ENCODE assay signal across 7 cellular contexts in genomic region chr10:120456626-120457430, GRCh38. TPM values are rescaled to one million over a fixed set of nuclear protein-coding genes. Genes with fewer than 3 reads are reported as not detected.
DNase-seq lines count a peak whose midpoint lies in the region; ATAC-seq and TF ChIP-seq lines count a peak whose summit lies in the region.

TSS of gene PLPP4 (plus strand) at chr10:120457227. CDS start at chr10:120457306, 79 bp downstream.

- TF ChIP-seq CTCF in dorsolateral prefrontal cortex (IDR thresholded peaks at IDR 0.05 in 54 of 56, conservative IDR thresholded peaks at IDR 0.05 in 2 of 56; ENCODE audit: low read depth in 1 of 56, partially characterized antibody in 56 of 56), result peak in 2 of 56 donors; percentile 15
- no peak for TF ChIP-seq CTCF in lung (IDR thresholded peaks at IDR 0.05; ENCODE audit: control extremely low read depth, extremely low read depth)
- TF ChIP-seq CTCF in thoracic aorta (IDR thresholded peaks at IDR 0.05), result no peak

- H3K27me3 Mint-ChIP-seq in CD8-positive, alpha-beta memory T cell, result peaks cover 25 to 41% of the 10 kb centered on the region in 2 donors

- H3K4me1 Mint-ChIP-seq in CD8-positive, alpha-beta memory T cell, result no peaks in the 10 kb centered on the region

- H3K36me3 ChIP-seq in lung (ENCODE audit: control insufficient read depth in 2 of 2, insufficient read depth in 2 of 2, low read length in 2 of 2), result no peaks in the 10 kb centered on the region
- no peaks in the 10 kb centered on the region for H3K36me3 ChIP-seq in thoracic aorta
- H3K36me3 ChIP-seq in CD8-positive, alpha-beta memory T cell (ENCODE audit: insufficient read depth, low read length), result no peaks in the 10 kb centered on the region

- H3K9me3 Mint-ChIP-seq in CD8-positive, alpha-beta memory T cell, result peaks cover 0 to 7% (median 2%) of the 10 kb centered on the region in 5 donors

- CTCF ChIA-PET in CD8-positive, alpha-beta memory T cell (lab: Charles Lee), result no interaction called here

- ATAC-seq in GM19035 (IDR thresholded peaks at IDR 0.05; ENCODE audit: unreplicated experiment), result peak; percentile 51
- no peak for ATAC-seq in lung (ENCODE audit: insufficient read depth, low FRiP score)
- ATAC-seq in thoracic aorta (ENCODE audit: insufficient number of reproducible peaks, low FRiP score, low read depth), result no peak

- POLR2A ChIA-PET in CD8-positive, alpha-beta memory T cell (lab: Charles Lee), result no interaction called here

- H3K4me1 ChIP-seq in lung (ENCODE audit: control insufficient read depth in 2 of 2, insufficient read depth in 2 of 2, low read length in 2 of 2) (peaks cover 0 to 8% of the 10 kb centered on the region in 2 donors), thoracic aorta (ENCODE audit: control insufficient read depth in 1 of 2, low read depth in 2 of 2) (peaks cover 6 to 10% of the 10 kb centered on the region in 2 donors)
- H3K4me1 ChIP-seq in CD8-positive, alpha-beta memory T cell (ENCODE audit: insufficient read depth, low read length), result no peaks in the 10 kb centered on the region

- 1% methylated on average over 51 to 91 of the region's 92 CpGs for WGBS in lung, 2 donors

- H3K4me3 Mint-ChIP-seq in CD8-positive, alpha-beta memory T cell, result peak within 1 kb of the TSS in 3 of 7 donors; percentile 23 to 39 (median 25)

- intact Hi-C loops in dorsolateral prefrontal cortex (cut with DNase I), result no loop called here

- H3K27ac Mint-ChIP-seq in CD8-positive, alpha-beta memory T cell, result no peak within 1 kb of the TSS

- H3K27me3 ChIP-seq in dorsolateral prefrontal cortex, result peaks cover 0 to 25% (median 5%) of the 10 kb centered on the region in 45 donors
- peaks cover 7% of the 10 kb centered on the region for H3K27me3 ChIP-seq in lung (ENCODE audit: control insufficient read depth, insufficient read depth)
- no peaks in the 10 kb centered on the region for H3K27me3 ChIP-seq in thoracic aorta (replicated peaks; ENCODE audit: insufficient read depth)
- H3K27me3 ChIP-seq in CD8-positive, alpha-beta memory T cell (ENCODE audit: insufficient read depth, low read length, poor library complexity, severe bottlenecking), result no peaks in the 10 kb centered on the region

- H3K9me3 ChIP-seq in lung (ENCODE audit: control insufficient read depth in 2 of 2, insufficient read depth in 1 of 2, low read length in 1 of 2), result peaks cover 0 to 2% of the 10 kb centered on the region in 2 donors
- H3K9me3 ChIP-seq in thoracic aorta, result no peaks in the 10 kb centered on the region
- no peaks in the 10 kb centered on the region for H3K9me3 ChIP-seq in CD8-positive, alpha-beta memory T cell (ENCODE audit: low read length)

- H3K36me3 Mint-ChIP-seq in CD8-positive, alpha-beta memory T cell, result no peaks in the 10 kb centered on the region

- H3K27ac ChIP-seq in dorsolateral prefrontal cortex, result peak within 1 kb of the TSS in 16 of 59 donors; percentile 3 to 72 (median 33)
- no peak within 1 kb of the TSS for H3K27ac ChIP-seq in lung (ENCODE audit: low read depth in 1 of 2, low read length in 1 of 2)
- no peak within 1 kb of the TSS for H3K27ac ChIP-seq in thoracic aorta
- H3K27ac ChIP-seq in CD8-positive, alpha-beta memory T cell (ENCODE audit: low read depth, low read length), result no peak within 1 kb of the TSS

- DNase-seq in NCI-H2227 treated with DMSO at 0.1 percent for 48 hours (lab: John Stamatoyannopoulos, UW) (peak; percentile 41), dorsolateral prefrontal cortex (peak in 5 of 10 donors; percentile 28 to 74 (median 44)), lung (ENCODE audit: low spot score) (peak; percentile 23), thoracic aorta (ENCODE audit: low spot score) (no peak), NOMO-1 treated with DMSO at 0.1 percent for 48 hours (lab: John Stamatoyannopoulos, UW; ENCODE audit: unreplicated experiment) (no peak)
- no peak for DNase-seq in CD8-positive, alpha-beta memory T cell

- peak within 1 kb of the TSS; percentile 42 to 81 (median 66) for H3K4me3 ChIP-seq in dorsolateral prefrontal cortex
- H3K4me3 ChIP-seq in lung, result peak within 1 kb of the TSS; percentile 34
- H3K4me3 ChIP-seq in thoracic aorta, result peak within 1 kb of the TSS; percentile 63
- H3K4me3 ChIP-seq in CD8-positive, alpha-beta memory T cell (ENCODE audit: low read length), result no peak within 1 kb of the TSS

RNA-seq across cellular contexts. Expression of gene PLPP4, which starts in this region (rescaled TPM):
- total RNA-seq in dorsolateral prefrontal cortex, result 10 to 100 TPM in 68 of 120 experiments, 1 to 10 TPM in 52; 4.7 to 31.8 (median 10.5) TPM
- under 1 TPM in 1 of 2 donors, not detected in 1; 0.18 TPM for total RNA-seq in lung
- polyA plus RNA-seq in lung, result under 1 TPM in 1 of 2 donors, not detected in 1; 0.51 TPM
- total RNA-seq in thoracic aorta, result not detected
- not detected for total RNA-seq in CD8-positive, alpha-beta memory T cell
- polyA plus RNA-seq in CD8-positive, alpha-beta memory T cell, result not detected

Comparison
In these comparisons a context has a peak if more than half of its experiments do, and no peak if none do; other contexts are left out.
1. RNA of gene PLPP4 (total RNA-seq): 4.7 to 31.8 TPM in dorsolateral prefrontal cortex; 0.18 TPM in lung, not detected in thoracic aorta and not detected in CD8-positive, alpha-beta memory T cell; every median in the first group is over 4 times any median in the second.
2. Peak in DNase-seq and H3K4me3 ChIP-seq in lung; RNA of the gene not detected or under 1 TPM.